ENCODE assay signal across 23 cellular contexts in genomic region chr12:132741620-132742019, GRCh38.
"Had no signal": no experiment of that assay in that cellular context is flagged by ENCODE, and none has a peak within 500 bp of the region (broad histone marks: within the 10 kb centered on the region; RNA-seq: fewer than 3 reads in every experiment).

No MANE protein-coding gene starts in this region.

- H3K4me1 Mint-ChIP-seq: WTC11 had no signal

- DNase-seq: activated CD4-positive, alpha-beta memory T cell treated with anti-CD3 and anti-CD28 coated beads for 36 hours; activated CD4-positive, alpha-beta T cell treated with anti-CD3 and anti-CD28 coated beads for 1 hour; activated CD4-positive, alpha-beta T cell treated with anti-CD3 and anti-CD28 coated beads, Interleukin-2, amount 10 ng/mL, durations not matched to agents 7 days and 5 days; activated CD8-positive, alpha-beta memory T cell treated with anti-CD3 and anti-CD28 coated beads for 24 hours; activated effector memory CD4-positive, alpha-beta T cell treated with Interleukin-2 at 50 U/mL for 16 hours; activated naive CD4-positive, alpha-beta T cell treated with Interleukin-2 at 50 U/mL for 16 hours; central memory CD4-positive, alpha-beta T cell; IMR-90; NCI-H1092; NCI-H1417; NCI-H2029; NCI-H2107; NCI-H446; NCI-H524; PC-3; SHP77 had no signal

- ATAC-seq: PC-3, SK-N-SH treated with all-trans-retinoic acid at 6 μM for 48 hours, WTC11 had no signal

- H3K4me3 Mint-ChIP-seq: activated CD4-positive, alpha-beta memory T cell treated with anti-CD3 and anti-CD28 coated beads for 36 hours; activated CD4-positive, alpha-beta T cell treated with anti-CD3 and anti-CD28 coated beads, Interleukin-2, amount 10 ng/mL, durations not matched to agents 7 days and 5 days; activated T-helper 1 cell treated with anti-CD3 and anti-CD28 coated beads, Interleukin-12 subunit alpha, Interleukin-12 subunit beta, Interleukin-2, Interleukin-4 antibody, amounts not matched to agents 30 ng/mL and 10 ng/mL and 1 ng/mL, durations not matched to agents 14 hours and 24 hours and 36 hours; T-helper 1 cell treated with Interleukin-12 subunit alpha and Interleukin-12 subunit beta and Interleukin-4 antibody, amounts not matched to agents 30 μg/mL and 1 μg/mL, for 36 hours; WTC11 had no signal

- H3K9me3 ChIP-seq: breast epithelium, SJSA1 had no signal

- H3K27me3 Mint-ChIP-seq: activated CD4-positive, alpha-beta memory T cell treated with anti-CD3 and anti-CD28 coated beads for 36 hours; activated CD4-positive, alpha-beta T cell treated with anti-CD3 and anti-CD28 coated beads, Interleukin-2, amount 10 ng/mL, durations not matched to agents 7 days and 5 days had no signal

- H3K9me3 Mint-ChIP-seq: activated CD4-positive, alpha-beta memory T cell treated with anti-CD3 and anti-CD28 coated beads for 36 hours; activated CD4-positive, alpha-beta T cell treated with anti-CD3 and anti-CD28 coated beads, Interleukin-2, amount 10 ng/mL, durations not matched to agents 7 days and 5 days; activated T-helper 1 cell treated with anti-CD3 and anti-CD28 coated beads, Interleukin-12 subunit alpha, Interleukin-12 subunit beta, Interleukin-2, Interleukin-4 antibody, amounts not matched to agents 30 ng/mL and 10 ng/mL and 1 ng/mL, durations not matched to agents 14 hours and 24 hours and 36 hours had no signal

- H3K27me3 ChIP-seq: breast epithelium, SJSA1 had no signal

- H3K27ac Mint-ChIP-seq: activated T-helper 1 cell treated with anti-CD3 and anti-CD28 coated beads, Interleukin-12 subunit alpha, Interleukin-12 subunit beta, Interleukin-2, Interleukin-4 antibody, amounts not matched to agents 30 ng/mL and 10 ng/mL and 1 ng/mL, durations not matched to agents 14 hours and 24 hours and 36 hours; T-helper 1 cell treated with Interleukin-12 subunit alpha and Interleukin-12 subunit beta and Interleukin-4 antibody, amounts not matched to agents 30 μg/mL and 1 μg/mL, for 36 hours; WTC11 had no signal

- H3K4me3 ChIP-seq: breast epithelium, SJSA1 had no signal

- H3K27ac ChIP-seq: breast epithelium, KMS-11, SJSA1 had no signal

- H3K4me1 ChIP-seq: breast epithelium, SJSA1 had no signal
